Comparison of ENCODE assay signal across 18 cellular contexts in genomic region chr14:81343166-81343565, GRCh38.
"Had no signal": no experiment of that assay in that cellular context is flagged by ENCODE, and none has a peak within 500 bp of the region (broad histone marks: within the 10 kb centered on the region; RNA-seq: fewer than 3 reads in every experiment).

No MANE protein-coding gene starts in this region.

- DNase-seq: activated CD4-positive, alpha-beta memory T cell treated with anti-CD3 and anti-CD28 coated beads, Interleukin-2, amount 10 ng/mL, durations not matched to agents 7 days and 5 days; activated CD4-positive, alpha-beta T cell treated with anti-CD3 and anti-CD28 coated beads for 4 hours; activated effector memory CD4-positive, alpha-beta T cell treated with anti-CD3 and anti-CD28 coated beads, Interleukin-2, amount 50 U/mL, for 16 hours; activated T-cell treated with anti-CD3 and anti-CD28 coated beads, Interleukin-2, amount 50 U/mL, for 4 hours; adrenal gland; effector memory CD4-positive, alpha-beta T cell; foreskin melanocyte; heart left ventricle; left colon; mammary epithelial cell; mucosa of descending colon; naive thymus-derived CD8-positive, alpha-beta T cell; retina; stimulated activated CD4-positive, alpha-beta T cell treated with anti-CD3 and anti-CD28 coated beads, Interleukin-4, amount 100 ng/mL, for 4 hours; stimulated activated CD8-positive, alpha-beta memory T cell treated with anti-CD3 and anti-CD28 coated beads, Interleukin-4, amount 100 ng/mL, for 48 hours; stimulated activated naive CD4-positive, alpha-beta T cell treated with Interleukin-2 at 50 U/mL for 16 hours; T-helper 2 cell; transverse colon had no signal
